In the genomic region with DNA sequence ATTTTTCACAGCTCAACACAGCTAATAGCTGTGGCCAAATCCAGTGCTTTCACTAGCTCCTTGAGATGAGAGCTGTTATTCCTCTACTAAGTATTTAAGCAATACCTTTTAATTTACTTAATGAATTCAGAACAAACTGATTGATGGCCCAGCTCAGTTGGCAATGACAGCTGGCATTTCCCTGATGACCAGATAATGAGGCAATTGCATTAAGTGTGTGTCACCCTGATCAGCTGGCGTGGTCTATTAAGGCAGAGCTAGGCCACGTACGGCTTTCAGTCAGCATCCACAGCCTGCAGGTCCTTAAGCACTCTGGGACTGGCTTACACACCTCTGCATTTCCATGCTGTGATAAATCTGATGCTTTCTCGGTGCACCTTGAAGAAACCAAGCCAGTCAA, we compare ENCODE assay signal across 13 cellular contexts.
"Had no signal": no experiment of that assay in that cellular context is flagged by ENCODE, and none has a peak within 500 bp of the region (broad histone marks: within the 10 kb centered on the region; RNA-seq: fewer than 3 reads in every experiment).

No MANE protein-coding gene starts in this region.

- H3K27me3 ChIP-seq: ascending aorta, gastrocnemius medialis, stomach had no signal

- ATAC-seq: activated CD8-positive, alpha-beta T cell treated with anti-CD3 and anti-CD28 coated beads for 36 hours; gastrocnemius medialis; left ventricle myocardium superior had no signal

- H3K9me3 ChIP-seq: ascending aorta, gastrocnemius medialis, stomach, thoracic aorta had no signal

- H3K36me3 ChIP-seq: ascending aorta, gastrocnemius medialis, stomach, thoracic aorta had no signal

- H3K4me3 ChIP-seq: ascending aorta, gastrocnemius medialis, stomach, thoracic aorta had no signal

- DNase-seq: activated CD4-positive, alpha-beta T cell treated with anti-CD3 and anti-CD28 coated beads for 4 hours; activated CD8-positive, alpha-beta memory T cell treated with anti-CD3 and anti-CD28 coated beads, Interleukin-2, amount 50 U/mL, for 48 hours; activated CD8-positive, alpha-beta T cell treated with anti-CD3 and anti-CD28 coated beads for 36 hours; activated naive CD4-positive, alpha-beta T cell; gastrocnemius medialis; islet precursor cell; left ventricle myocardium superior; mesenchymal stem cell; nephron progenitor cell; stimulated activated CD4-positive, alpha-beta T cell treated with anti-CD3 and anti-CD28 coated beads, Interleukin-4, amount 100 ng/mL, for 4 hours; stomach had no signal

- H3K27ac ChIP-seq: ascending aorta, gastrocnemius medialis, stomach, thoracic aorta had no signal
